Comparison of ENCODE assay signal across 18 cellular contexts in the genomic region with DNA sequence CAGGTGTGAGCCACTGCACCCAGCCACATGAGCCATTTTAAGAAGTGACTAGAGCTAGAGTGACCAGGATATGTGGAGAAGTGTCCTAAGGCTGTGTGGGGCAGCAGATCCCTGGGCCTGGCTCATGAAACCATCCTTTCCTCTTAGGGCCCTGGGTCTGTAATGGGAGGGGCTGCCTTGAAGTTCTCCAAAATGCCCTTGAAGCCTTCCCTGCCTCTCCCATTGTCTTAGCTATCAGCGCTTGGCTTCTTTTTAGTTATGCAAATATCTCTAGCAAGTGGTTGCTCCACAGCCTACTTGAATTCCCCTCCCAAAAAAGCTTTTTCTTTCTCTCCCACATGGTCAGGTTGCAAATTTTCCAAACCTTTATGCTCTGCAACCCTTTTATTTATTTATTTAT.
DNase-seq lines count a peak whose midpoint lies in the region; ATAC-seq, FAIRE-seq and TF ChIP-seq lines count a peak whose summit lies in the region.
"Had no signal": no experiment of that assay in that cellular context is flagged by ENCODE, and none has a peak within 500 bp of the region (broad histone marks: within the 10 kb centered on the region; RNA-seq: fewer than 3 reads in every experiment).

No MANE protein-coding gene starts in this region.

- TF ChIP-seq POLR2A in H1 (IDR thresholded peaks at IDR 0.05; ENCODE audit: control extremely low read depth in 1 of 2, low read depth in 2 of 2, low read length in 2 of 2): no peak

- H3K4me1 ChIP-seq in GM23338 (ENCODE audit: insufficient read depth): peaks cover 8% of the 10 kb centered on the region; the same call in 1 of the 2 replicates
- 0 out of 7 replicates have a peak, but pooled peaks cover 0 to 2% (median 0%) of the 10 kb centered on the region in 4 experiments for H3K4me1 ChIP-seq in H1 (replicated peaks in 1 of 4; ENCODE audit: control insufficient read depth in 3 of 4, insufficient read depth in 4 of 4, low read length in 3 of 4)
- no peaks in the 10 kb centered on the region; the same call in 1 of the 2 replicates for H3K4me1 ChIP-seq in iPS DF 6.9 (ENCODE audit: control insufficient read depth, insufficient read depth, low read length)
- H3K4me1 ChIP-seq: BLaER1 had no signal

- H3K4me2 ChIP-seq in GM23338 (no peak overlapping the region), H1 (ENCODE audit: insufficient read depth in 1 of 2, low read depth in 2 of 2, low read length in 2 of 2) (peak overlapping the region; percentile 14 to 31; a peak in 1 of 4 replicates)
- H3K4me2 ChIP-seq: BLaER1 had no signal

- H3K27me3 Mint-ChIP-seq in GM23338 (ENCODE audit: insufficient read depth, low read depth, poor library complexity): peaks cover 6% of the 10 kb centered on the region
- H3K27me3 Mint-ChIP-seq: CD4-positive, alpha-beta memory T cell; IgD-negative memory B cell had no signal

- H3K36me3 ChIP-seq in GM23338 (ENCODE audit: insufficient read depth): no peaks in the 10 kb centered on the region; the same call in 1 of the 2 replicates
- H3K36me3 ChIP-seq in H1 (ENCODE audit: control insufficient read depth in 2 of 4, insufficient read depth in 4 of 4, low read length in 3 of 4): no peaks in the 10 kb centered on the region
- no peaks in the 10 kb centered on the region for H3K36me3 ChIP-seq in iPS DF 6.9 (ENCODE audit: control insufficient read depth, insufficient read depth, low read length)
- no peaks in the 10 kb centered on the region for H3K36me3 ChIP-seq in H7 (replicated peaks; ENCODE audit: control insufficient read depth, insufficient read depth, low read length)
- H3K36me3 ChIP-seq: BLaER1 had no signal

- H2BK120ac ChIP-seq in H1 (replicated peaks; ENCODE audit: low read depth, low read length): no peak overlapping the region

- peaks cover 15% of the 10 kb centered on the region; the same call in 2 of the 3 replicates for H3K4me1 Mint-ChIP-seq in GM23338
- H3K4me1 Mint-ChIP-seq: CD14-positive monocyte; CD4-positive, alpha-beta memory T cell; IgD-negative memory B cell had no signal

- H3K23ac ChIP-seq in H1 (ENCODE audit: insufficient read length): no peak overlapping the region

- peak; percentile 88 for ATAC-seq in GM23338
- ATAC-seq in HG03095 (IDR thresholded peaks at IDR 0.05; ENCODE audit: unreplicated experiment): no peak
- ATAC-seq in HG02840 (IDR thresholded peaks at IDR 0.05; ENCODE audit: low FRiP score, unreplicated experiment): no peak
- ATAC-seq: HepG2 had no signal

- no peak overlapping the region for H3K27ac Mint-ChIP-seq in GM23338
- H3K27ac Mint-ChIP-seq: CD14-positive monocyte; CD4-positive, alpha-beta memory T cell; IgD-negative memory B cell had no signal

- no peak; a peak in 1 of 3 replicates for TF ChIP-seq EP300 in H1 (IDR thresholded peaks at IDR 0.05; ENCODE audit: borderline replicate concordance in 1 of 2, low read depth in 2 of 2, low read length in 2 of 2)

- FAIRE-seq in H1 (lab: Jason Lieb, UNC): no peak
- FAIRE-seq: HepG2 had no signal

- H3K27ac ChIP-seq in GM23338 (ENCODE audit: low read depth): no peak overlapping the region
- H3K27ac ChIP-seq in H1 (ENCODE audit: low read depth, low read length): no peak overlapping the region
- no peak overlapping the region for H3K27ac ChIP-seq in iPS DF 6.9 (ENCODE audit: low read length)
- H3K27ac ChIP-seq: BLaER1 had no signal

- no peak overlapping the region for H2AK5ac ChIP-seq in H1 (ENCODE audit: low read depth, low read length)

- CTCF ChIA-PET in H1 (lab: Charles Lee; ENCODE audit: partially characterized antibody): interaction anchor here (0.8 to 1.4 kb wide), 2 partner anchors 16 to 22 kb away, joined by 3 to 4 read pairs; no protein-coding TSS in a partner anchor

- H3K27me3 ChIP-seq in GM23338 (ENCODE audit: insufficient read depth) (no peaks in the 10 kb centered on the region), H1 (replicated peaks in 1 of 4; ENCODE audit: control insufficient read depth in 3 of 4, extremely low read depth in 1 of 4, insufficient read depth in 3 of 4, low read length in 3 of 4) (no peaks in the 10 kb centered on the region), iPS DF 6.9 (ENCODE audit: control insufficient read depth, insufficient read depth, low read length) (no peaks in the 10 kb centered on the region), H7 (ENCODE audit: control insufficient read depth, insufficient read depth, low read length) (no peaks in the 10 kb centered on the region)
- H3K27me3 ChIP-seq: BLaER1 had no signal

- H2AFZ ChIP-seq in GM23338: no peak overlapping the region
- no peak overlapping the region for H2AFZ ChIP-seq in H1 (ENCODE audit: low read length)

- H2BK12ac ChIP-seq in H1 (ENCODE audit: low read depth, low read length): no peak overlapping the region

- peaks cover 19% of the 10 kb centered on the region; the same call in 2 of the 3 replicates for H3K36me3 Mint-ChIP-seq in GM23338 (ENCODE audit: low read depth)
- H3K36me3 Mint-ChIP-seq: CD14-positive monocyte; CD4-positive, alpha-beta memory T cell; IgD-negative memory B cell had no signal

- H3K9me3 Mint-ChIP-seq in GM23338: peaks cover 13% of the 10 kb centered on the region

- H3K4me3 ChIP-seq in GM23338: no peak overlapping the region
- no peak overlapping the region for H3K4me3 ChIP-seq in H1 (ENCODE audit: extremely low read depth in 1 of 4, insufficient read depth in 2 of 4, low read depth in 3 of 4, low read length in 4 of 4)
- H3K4me3 ChIP-seq in iPS DF 6.9 (ENCODE audit: low read length): no peak overlapping the region
- H3K4me3 ChIP-seq in H7 (ENCODE audit: insufficient read depth, low read depth, low read length): no peak overlapping the region
- H3K4me3 ChIP-seq: BLaER1 had no signal

- no peak overlapping the region for H2BK15ac ChIP-seq in H1 (ENCODE audit: low read length)

- DNase-seq in GM23338 (ENCODE audit: low spot score) (peak; percentile 64), H1 (ENCODE audit: low read depth in 1 of 2, low spot score in 2 of 2) (peak in 1 of 2 experiments; percentile 27), iPS DF 6.9 (ENCODE audit: low read depth, low spot score) (peak; percentile 25), ecto neural progenitor cell (ENCODE audit: low spot score) (no peak), H7 (no peak)
- DNase-seq: 8988T; CD4-positive, alpha-beta memory T cell; DMS153; DMS79; GF-D8; GOT3; HCEC 1CT had no signal

- no peak overlapping the region for H3K4me3 Mint-ChIP-seq in GM23338
- H3K4me3 Mint-ChIP-seq: CD14-positive monocyte; CD4-positive, alpha-beta memory T cell had no signal

- no peak overlapping the region for H2BK5ac ChIP-seq in H1 (ENCODE audit: low read depth, low read length)

- H4K8ac ChIP-seq in H1 (ENCODE audit: extremely low read depth, insufficient read depth, low read length): no peak overlapping the region

- no peak overlapping the region for H3K14ac ChIP-seq in H1 (ENCODE audit: insufficient read length)

- H3K4ac ChIP-seq in H1 (replicated peaks; ENCODE audit: insufficient read length, low read depth, low read length): no peak overlapping the region

- no peak for TF ChIP-seq RAD21 in H1 (IDR thresholded peaks at IDR 0.05 in 1 of 2, conservative IDR thresholded peaks at IDR 0.05 in 1 of 2; ENCODE audit: low read depth in 2 of 2, low read length in 2 of 2)

- H3K56ac ChIP-seq in H1 (replicated peaks; ENCODE audit: insufficient read length, low read depth, low read length): no peak overlapping the region

- no peak overlapping the region for H4K91ac ChIP-seq in H1 (replicated peaks; ENCODE audit: insufficient read length, low read length)

- H3K79me1 ChIP-seq in H1 (ENCODE audit: low read depth, low read length): no peaks in the 10 kb centered on the region

- H4K20me1 ChIP-seq in GM23338 (replicated peaks; ENCODE audit: insufficient read depth) (no peaks in the 10 kb centered on the region), H1 (replicated peaks in 1 of 2; ENCODE audit: control insufficient read depth in 1 of 2, insufficient read depth in 2 of 2, low read length in 2 of 2) (no peaks in the 10 kb centered on the region)
- H4K20me1 ChIP-seq: BLaER1 had no signal

- H3K23me2 ChIP-seq in H1 (ENCODE audit: low read depth, low read length): no peaks in the 10 kb centered on the region

- no peak overlapping the region for H3K18ac ChIP-seq in H1 (ENCODE audit: extremely low read depth, low read length)

- no peak overlapping the region for H4K5ac ChIP-seq in H1 (ENCODE audit: insufficient read length, low read depth, low read length)

- no peaks in the 10 kb centered on the region for H3F3A ChIP-seq in GM23338 (replicated peaks; ENCODE audit: low read depth)

- no peak overlapping the region for H2BK20ac ChIP-seq in H1 (ENCODE audit: low read length)

- no peak overlapping the region for H3K9ac ChIP-seq in H1 (replicated peaks in 1 of 4; ENCODE audit: extremely low read depth in 1 of 4, low read depth in 3 of 4, low read length in 3 of 4)
- H3K9ac ChIP-seq: BLaER1 had no signal

- 17% methylated on average over 1 of the region's 1 CpG; no CpG with 5 or more reads in 1 of the 2 experiments for WGBS in H1 (ENCODE audit: extremely low coverage in 1 of 2, insufficient coverage in 1 of 2, insufficient read length in 1 of 2, insufficient replicate concordance in 2 of 2, low coverage in 1 of 2, low lambda C conversion rate in 2 of 2, missing lambda C conversion rate in 1 of 2), 2 experiments
- no CpG with 5 or more reads among the region's 1 CpG for WGBS in iPS DF 6.9 (ENCODE audit: insufficient coverage, insufficient read length)

- peaks cover 13% of the 10 kb centered on the region for H3K9me2 ChIP-seq in GM23338 (ENCODE audit: insufficient read depth)

- H3K9me3 ChIP-seq in H1 (ENCODE audit: insufficient read depth in 2 of 2, low read depth in 1 of 2, low read length in 1 of 2): 0 out of 4 replicates have a peak, but pooled peaks cover 0 to 3% of the 10 kb centered on the region in 2 experiments
- no peaks in the 10 kb centered on the region for H3K9me3 ChIP-seq in iPS DF 6.9 (ENCODE audit: control insufficient read depth, insufficient read depth, low read length)
- H3K9me3 ChIP-seq: BLaER1 had no signal

- H3K79me2 ChIP-seq in GM23338 (replicated peaks; ENCODE audit: insufficient read depth) (no peaks in the 10 kb centered on the region), H1 (ENCODE audit: control insufficient read depth in 1 of 2, insufficient read depth in 2 of 2, low read length in 2 of 2) (no peaks in the 10 kb centered on the region)

- POLR2A ChIA-PET in H1 (lab: Charles Lee; ENCODE audit: partially characterized antibody): no interaction called here

- no peak for TF ChIP-seq CTCF in GM23338 (conservative IDR thresholded peaks at IDR 0.05; ENCODE audit: low read depth in 2 of 2)
- no peak for TF ChIP-seq CTCF in H1 (IDR thresholded peaks at IDR 0.05; ENCODE audit: control extremely low read depth in 1 of 3, insufficient read depth in 1 of 3, low read depth in 1 of 3, low read length in 3 of 3)

TF ChIP-seq in GM23338, 12 proteins besides CTCF, POLR2A, EP300 and RAD21 (continues in another document):
- no peak for TF ChIP-seq EZH2phosphoT487 (IDR thresholded peaks at IDR 0.05; ENCODE audit: unreplicated experiment)

TF ChIP-seq in H1, 55 proteins besides CTCF, POLR2A, EP300 and RAD21 (continues in another document):
- no peak for TF ChIP-seq GTF2F1 (IDR thresholded peaks at IDR 0.05; ENCODE audit: borderline replicate concordance, low read depth, low read length)
- no peak for TF ChIP-seq MAFK (IDR thresholded peaks at IDR 0.05; ENCODE audit: low read depth, low read length)
- TF ChIP-seq TAF7 (optimal IDR thresholded peaks at IDR 0.05; ENCODE audit: borderline replicate concordance, low read depth, low read length): no peak
- TF ChIP-seq EZH2 (IDR thresholded peaks at IDR 0.05; ENCODE audit: low read depth, low read length, severe bottlenecking): no peak

Comparison
In these comparisons a context has a peak if more than half of its experiments do, and no peak if none do; other contexts are left out.
1. DNase-seq: peak in GM23338 (single experiment) and iPS DF 6.9 (single experiment); none in ecto neural progenitor cell (single experiment) and H7 (single experiment).